Comparison of ENCODE assay signal across 7 cellular contexts in the genomic region with DNA sequence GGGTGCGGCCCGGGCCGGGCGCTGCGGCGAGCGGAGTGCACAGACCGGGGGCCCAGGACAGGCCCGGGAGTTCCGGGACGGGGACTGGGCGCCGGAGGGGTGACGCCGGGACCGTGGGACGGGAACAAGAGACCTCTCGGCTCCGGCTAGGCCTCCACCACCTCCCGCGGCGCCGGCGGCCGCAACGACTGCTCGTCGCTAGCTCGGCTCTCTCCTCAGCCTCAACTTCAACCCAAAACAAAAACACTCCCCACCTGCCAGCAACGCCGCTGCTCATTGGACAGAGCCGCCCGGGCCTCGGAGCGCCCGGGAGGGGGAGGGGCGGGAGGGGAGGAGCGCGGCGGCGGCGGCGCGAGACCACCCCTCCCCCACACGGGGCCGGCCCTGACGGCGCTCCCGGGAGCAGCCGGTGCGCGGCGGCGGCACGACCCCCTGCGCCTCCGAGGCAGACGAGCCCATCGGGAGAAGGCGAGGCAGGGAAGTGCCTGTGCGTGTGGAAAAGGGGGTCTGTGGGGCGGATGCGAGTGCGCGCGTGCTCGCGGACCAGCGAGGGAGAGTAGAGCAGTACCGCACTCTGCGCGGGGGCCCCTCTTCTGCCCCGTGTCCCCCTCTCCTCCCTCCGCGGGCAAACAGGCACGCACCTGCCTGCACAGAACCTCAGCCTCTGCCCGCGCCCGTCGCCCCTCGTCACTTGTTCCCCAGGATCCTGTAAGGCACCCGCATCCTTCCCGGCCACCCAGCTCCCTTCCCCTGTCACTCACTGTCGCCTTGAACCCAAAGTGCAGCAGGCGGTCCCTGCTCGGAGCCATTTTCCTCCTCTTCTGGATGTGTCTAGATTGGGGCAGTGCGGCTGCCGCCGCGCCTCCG. TPM values are rescaled to one million over a fixed set of nuclear protein-coding genes. Genes with fewer than 3 reads are reported as not detected.
DNase-seq lines count a peak whose midpoint lies in the region; ATAC-seq and TF ChIP-seq lines count a peak whose summit lies in the region.

A gene with protein sequence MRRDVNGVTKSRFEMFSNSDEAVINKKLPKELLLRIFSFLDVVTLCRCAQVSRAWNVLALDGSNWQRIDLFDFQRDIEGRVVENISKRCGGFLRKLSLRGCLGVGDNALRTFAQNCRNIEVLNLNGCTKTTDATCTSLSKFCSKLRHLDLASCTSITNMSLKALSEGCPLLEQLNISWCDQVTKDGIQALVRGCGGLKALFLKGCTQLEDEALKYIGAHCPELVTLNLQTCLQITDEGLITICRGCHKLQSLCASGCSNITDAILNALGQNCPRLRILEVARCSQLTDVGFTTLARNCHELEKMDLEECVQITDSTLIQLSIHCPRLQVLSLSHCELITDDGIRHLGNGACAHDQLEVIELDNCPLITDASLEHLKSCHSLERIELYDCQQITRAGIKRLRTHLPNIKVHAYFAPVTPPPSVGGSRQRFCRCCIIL (minus strand): TSS at position 215 of the 867 bp plus-strand sequence. CDS start 224 bp downstream, outside the sequence.

- H3K4me3 ChIP-seq in iPS DF 6.9 (ENCODE audit: low read length) = peak within 1 kb of the TSS; percentile 72
- H3K4me3 ChIP-seq in sigmoid colon = peak within 1 kb of the TSS; percentile 78 to 98 (median 94)

- no peak within 1 kb of the TSS for H3K27ac ChIP-seq in iPS DF 6.9 (ENCODE audit: low read length)
- H3K27ac ChIP-seq in sigmoid colon = peak within 1 kb of the TSS; percentile 90 to 94 (median 91)

- H3K27me3 ChIP-seq in iPS DF 6.9 (ENCODE audit: control insufficient read depth, insufficient read depth, low read length) (no peaks in the 10 kb centered on the region), sigmoid colon (no peaks in the 10 kb centered on the region)

- H3K36me3 ChIP-seq in iPS DF 6.9 (ENCODE audit: control insufficient read depth, insufficient read depth, low read length) (no peaks in the 10 kb centered on the region), sigmoid colon (peaks cover 0 to 15% (median 0%) of the 10 kb centered on the region in 4 donors)

- H3K27ac Mint-ChIP-seq in brain = peak within 1 kb of the TSS; percentile 98 to 99 (median 99)

- no CpG with 5 or more reads among the region's 91 CpGs for WGBS in iPS DF 6.9 (ENCODE audit: insufficient coverage, insufficient read length)
- 0% methylated on average over 90 to 91 of the region's 91 CpGs for WGBS in sigmoid colon, 2 donors

- no peak for TF ChIP-seq EP300 in sigmoid colon (IDR thresholded peaks at IDR 0.05)

- peak; percentile 80 for ATAC-seq in GM18520 (IDR thresholded peaks at IDR 0.05; ENCODE audit: unreplicated experiment)
- ATAC-seq in HG03045 (IDR thresholded peaks at IDR 0.05; ENCODE audit: unreplicated experiment) = peak; percentile 65

- H3K4me1 ChIP-seq in iPS DF 6.9 (ENCODE audit: control insufficient read depth, insufficient read depth, low read length) = no peaks in the 10 kb centered on the region
- H3K4me1 ChIP-seq in sigmoid colon = peaks cover 0 to 30% (median 22%) of the 10 kb centered on the region in 4 donors

- H3K4me3 Mint-ChIP-seq in brain = peak within 1 kb of the TSS; percentile 93 to 99 (median 98)

- H3K9me3 ChIP-seq in iPS DF 6.9 (ENCODE audit: control insufficient read depth, insufficient read depth, low read length) = no peaks in the 10 kb centered on the region
- no peaks in the 10 kb centered on the region for H3K9me3 ChIP-seq in sigmoid colon

- H3K27me3 Mint-ChIP-seq in brain = peaks cover 10% of the 10 kb centered on the region

- peaks cover 34% of the 10 kb centered on the region for H3K4me1 Mint-ChIP-seq in brain

- DNase-seq in NCI-H2107 treated with DMSO at 0.1 percent for 48 hours (lab: John Stamatoyannopoulos, UW; ENCODE audit: unreplicated experiment) (peak; percentile 76), UCSD-AML1 (lab: John Stamatoyannopoulos, UW; ENCODE audit: unreplicated experiment) (peak; percentile 91), iPS DF 6.9 (ENCODE audit: low read depth, low spot score) (peak; percentile 64), sigmoid colon (peak; percentile 96)

- TF ChIP-seq CTCF in brain (conservative IDR thresholded peaks at IDR 0.05) (no peak), sigmoid colon (IDR thresholded peaks at IDR 0.05) (no peak)

- peaks cover 7% of the 10 kb centered on the region for H3K36me3 Mint-ChIP-seq in brain

- peak; percentile 65 to 77 for TF ChIP-seq POLR2A in sigmoid colon (IDR thresholded peaks at IDR 0.05)

- intact Hi-C loops in sigmoid colon (cut with DNase I) = loop anchor here (2.0 to 5.0 kb wide), 2 partner anchors 59 to 204 kb away; a partner anchor contains a TSS

- H3K9me3 Mint-ChIP-seq in brain = no peaks in the 10 kb centered on the region

RNA-seq across cellular contexts. Expression of the gene that starts here (rescaled TPM):
- polyA plus RNA-seq in brain (ENCODE audit: insufficient read depth, low read depth, low replicate concordance) = 10.2 TPM
- total RNA-seq in sigmoid colon = 10 to 100 TPM; 17.0 to 26.0 (median 20.0) TPM
- polyA plus RNA-seq in sigmoid colon = 1 to 10 TPM; 1.8 to 4.2 (median 2.8) TPM
